Comparison of ENCODE assay signal across 19 cellular contexts in the genomic region with DNA sequence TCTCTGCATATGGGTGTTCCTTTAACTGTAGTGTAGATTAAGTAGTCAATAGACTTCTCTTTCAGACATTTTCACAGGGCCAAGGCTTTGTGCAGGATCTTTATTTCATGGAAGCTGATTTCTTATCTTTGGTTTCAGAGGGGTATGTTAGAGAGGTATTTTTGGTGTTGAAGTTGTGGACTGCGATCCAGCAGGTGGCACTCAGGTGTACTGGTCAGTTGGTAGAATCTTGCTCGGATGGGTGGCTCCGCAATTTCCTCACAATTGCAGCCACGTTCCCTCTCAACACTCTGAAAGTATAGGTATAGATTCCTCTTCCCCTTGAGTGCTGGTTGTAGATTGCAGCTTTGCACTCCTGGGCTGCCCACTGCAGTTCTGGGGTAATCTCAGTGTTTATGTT.
"Had no signal": no experiment of that assay in that cellular context is flagged by ENCODE, and none has a peak within 500 bp of the region (broad histone marks: within the 10 kb centered on the region; RNA-seq: fewer than 3 reads in every experiment).

No MANE protein-coding gene starts in this region.

- H3K9me3 ChIP-seq: mucosa of descending colon, upper lobe of right lung had no signal

- H3K27ac Mint-ChIP-seq: activated CD4-positive, alpha-beta memory T cell treated with anti-CD3 and anti-CD28 coated beads, Interleukin-2, amount 10 ng/mL, durations not matched to agents 7 days and 5 days; activated naive CD4-positive, alpha-beta T cell treated with anti-CD3 and anti-CD28 coated beads, Interleukin-2, amount 50 U/mL, for 24 hours; brain; nephron progenitor cell; T-helper 1 cell treated with Interleukin-12 subunit alpha and Interleukin-12 subunit beta and Interleukin-4 antibody, amounts not matched to agents 30 μg/mL and 1 μg/mL, for 36 hours had no signal

- H3K4me1 ChIP-seq: upper lobe of right lung had no signal

- H3K4me3 ChIP-seq: hepatocyte, mucosa of descending colon, upper lobe of right lung had no signal

- H3K27me3 Mint-ChIP-seq: activated CD4-positive, alpha-beta memory T cell treated with anti-CD3 and anti-CD28 coated beads, Interleukin-2, amount 10 ng/mL, durations not matched to agents 7 days and 5 days; activated naive CD4-positive, alpha-beta T cell treated with anti-CD3 and anti-CD28 coated beads, Interleukin-2, amount 50 U/mL, for 24 hours; brain; stimulated activated naive B cell treated with anti-CD40 and anti-IgM and Interleukin-4, amounts not matched to agents 10 μg/mL and 1 μg/mL and 100 μg/mL, for 72 hours had no signal

- H3K27ac ChIP-seq: hepatocyte, upper lobe of right lung had no signal

- H3K4me3 Mint-ChIP-seq: activated CD4-positive, alpha-beta memory T cell treated with anti-CD3 and anti-CD28 coated beads, Interleukin-2, amount 10 ng/mL, durations not matched to agents 7 days and 5 days; activated naive CD4-positive, alpha-beta T cell treated with anti-CD3 and anti-CD28 coated beads, Interleukin-2, amount 50 U/mL, for 24 hours; brain; immature natural killer cell; nephron progenitor cell; stimulated activated naive B cell treated with anti-CD40 and anti-IgM and Interleukin-4, amounts not matched to agents 10 μg/mL and 1 μg/mL and 100 μg/mL, for 72 hours; T-helper 1 cell treated with Interleukin-12 subunit alpha and Interleukin-12 subunit beta and Interleukin-4 antibody, amounts not matched to agents 30 μg/mL and 1 μg/mL, for 36 hours had no signal

- DNase-seq: activated CD4-positive, alpha-beta memory T cell treated with anti-CD3 and anti-CD28 coated beads, Interleukin-2, amount 10 ng/mL, durations not matched to agents 7 days and 5 days; activated CD4-positive, alpha-beta T cell treated with anti-CD3 and anti-CD28 coated beads for 48 hours; activated gamma-delta T cell treated with Interleukin-2 at 50 U/mL for 16 hours; anterior cingulate cortex; foreskin melanocyte; immature natural killer cell; left ventricle myocardium superior; mesenchymal stem cell; mucosa of descending colon; nephron progenitor cell; nucleus accumbens; small intestine; stimulated activated naive B cell treated with anti-CD40 and anti-IgM and Interleukin-4, amounts not matched to agents 10 μg/mL and 1 μg/mL and 100 μg/mL, for 72 hours; upper lobe of right lung had no signal

- ATAC-seq: left ventricle myocardium superior; mucosa of descending colon; sciatic nerve; stimulated activated naive B cell treated with anti-CD40 and anti-IgM and Interleukin-4, amounts not matched to agents 10 μg/mL and 1 μg/mL and 100 μg/mL, for 72 hours; upper lobe of right lung had no signal

- H3K27me3 ChIP-seq: hepatocyte, upper lobe of right lung had no signal

- H3K4me1 Mint-ChIP-seq: brain, nephron progenitor cell had no signal

- H3K36me3 ChIP-seq: upper lobe of right lung had no signal
